18 cellular contexts compared by ENCODE assay signal in the genomic region with DNA sequence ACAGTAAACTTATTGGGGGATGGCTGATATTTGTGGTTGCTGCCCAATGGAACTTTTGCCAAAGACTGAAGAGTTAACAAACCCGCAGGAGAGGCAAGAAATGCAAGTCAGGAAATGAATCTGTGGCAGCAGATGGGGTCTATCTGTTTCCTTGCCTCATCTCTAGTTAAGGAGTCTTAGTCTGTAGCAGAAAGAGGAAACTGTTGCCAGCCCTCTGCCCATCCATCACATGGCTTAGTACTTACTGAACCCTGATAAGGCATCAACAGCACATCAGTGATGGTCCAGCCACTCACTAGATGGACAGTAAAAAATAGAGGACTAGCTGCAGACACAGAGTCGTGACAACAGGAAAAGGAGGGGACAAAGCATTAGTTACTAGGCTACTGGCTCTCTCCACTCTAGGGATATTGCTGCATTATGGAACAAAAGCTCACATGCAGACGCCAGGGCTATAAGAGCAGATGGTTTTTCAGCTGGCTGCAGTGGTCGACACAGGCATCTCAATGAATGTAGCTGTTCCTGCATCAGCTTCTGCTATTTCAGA.
A peak's percentile ranks its signal among the peaks of the same experiment; 100 is the strongest.
DNase-seq lines count a peak whose midpoint lies in the region; ATAC-seq and TF ChIP-seq lines count a peak whose summit lies in the region.
"Had no signal": no experiment of that assay in that cellular context is flagged by ENCODE, and none has a peak within 500 bp of the region (broad histone marks: within the 10 kb centered on the region; RNA-seq: fewer than 3 reads in every experiment).

No MANE protein-coding gene starts in this region.

- no peak for TF ChIP-seq RAD21 in neural cell (conservative IDR thresholded peaks at IDR 0.05)

- no peaks in the 10 kb centered on the region for H3K79me2 ChIP-seq in neural cell (replicated peaks; ENCODE audit: insufficient read depth, low read length)

- no peak for ATAC-seq in GM18907 (IDR thresholded peaks at IDR 0.05; ENCODE audit: unreplicated experiment)
- ATAC-seq: activated naive CD8-positive, alpha-beta T cell treated with anti-CD3 and anti-CD28 coated beads, Interleukin-2, amount 50 U/mL, for 24 hours had no signal

- DNase-seq in NCI-H146 treated with DMSO at 0.1 percent for 48 hours (lab: John Stamatoyannopoulos, UW; ENCODE audit: unreplicated experiment), result peak; percentile 93
- no peak for DNase-seq in NCI-H146 (lab: John Stamatoyannopoulos, UW)
- peak; percentile 5 to 85 (median 58) for DNase-seq in NCI-H1417 (lab: John Stamatoyannopoulos, UW)
- DNase-seq in amniotic epithelial cell (ENCODE audit: low read depth), result peak; percentile 32
- no peak for DNase-seq in cortex of kidney (lab: John Stamatoyannopoulos, UW)
- DNase-seq in iPS-NIHi11 (ENCODE audit: low spot score), result no peak
- DNase-seq: 8988T; activated CD4-positive, alpha-beta T cell treated with anti-CD3 and anti-CD28 coated beads for 1 hour; activated naive CD8-positive, alpha-beta T cell treated with anti-CD3 and anti-CD28 coated beads, Interleukin-2, amount 50 U/mL, for 24 hours; activated T-cell treated with anti-CD3 and anti-CD28 coated beads, Interleukin-2, amount 50 U/mL, for 1 hour; Caco-2; HCEC 1CT; MG63; NK-92 treated with Interleukin-12 subunit alpha and Interleukin-12 subunit beta, amount 100 ng/mL, for 24 hours; testis had no signal

- no peak overlapping the region for H3K4me3 ChIP-seq in neural cell (ENCODE audit: low read length)
- H3K4me3 ChIP-seq: MG63, SJSA1, testis had no signal

- H3K9me2 ChIP-seq in neural cell (ENCODE audit: insufficient read depth, low read length), result no peaks in the 10 kb centered on the region

- H3F3A ChIP-seq in neural cell (ENCODE audit: insufficient read depth, low read length, poor library complexity, severe bottlenecking), result peaks cover 3% of the 10 kb centered on the region

- H3K27me3 ChIP-seq in neural cell (ENCODE audit: insufficient read depth, low read depth, low read length), result no peaks in the 10 kb centered on the region
- H3K27me3 ChIP-seq: MG63, SJSA1, testis had no signal

- no peaks in the 10 kb centered on the region for H4K20me1 ChIP-seq in neural cell (ENCODE audit: insufficient read depth)

- no peaks in the 10 kb centered on the region for H3K36me3 ChIP-seq in neural cell (ENCODE audit: insufficient read depth, low read length)
- H3K36me3 ChIP-seq: MG63, SJSA1 had no signal

- H2AFZ ChIP-seq in neural cell (ENCODE audit: low read depth, low read length), result no peak overlapping the region

- no peaks in the 10 kb centered on the region for H3K9me3 ChIP-seq in neural cell (ENCODE audit: low read length)
- H3K9me3 ChIP-seq: Caco-2, MG63, SJSA1, testis had no signal

- peak overlapping the region; percentile 11 for H3K9ac ChIP-seq in neural cell (ENCODE audit: low read length)

- no peak overlapping the region for H3K4me2 ChIP-seq in neural cell (ENCODE audit: low read length)

- H3K27ac ChIP-seq in neural cell (ENCODE audit: low read length), result peak overlapping the region; percentile 51
- H3K27ac ChIP-seq: SJSA1, testis had no signal

- no peak for TF ChIP-seq CTCF in neural cell (IDR thresholded peaks at IDR 0.05; ENCODE audit: poor library complexity, severe bottlenecking)

- TF ChIP-seq EP300 in neural cell (conservative IDR thresholded peaks at IDR 0.05; ENCODE audit: poor library complexity, severe bottlenecking), result no peak

TF ChIP-seq in neural cell, 6 proteins besides CTCF, POLR2A, EP300 and RAD21:
- TF ChIP-seq, protein P1, sequence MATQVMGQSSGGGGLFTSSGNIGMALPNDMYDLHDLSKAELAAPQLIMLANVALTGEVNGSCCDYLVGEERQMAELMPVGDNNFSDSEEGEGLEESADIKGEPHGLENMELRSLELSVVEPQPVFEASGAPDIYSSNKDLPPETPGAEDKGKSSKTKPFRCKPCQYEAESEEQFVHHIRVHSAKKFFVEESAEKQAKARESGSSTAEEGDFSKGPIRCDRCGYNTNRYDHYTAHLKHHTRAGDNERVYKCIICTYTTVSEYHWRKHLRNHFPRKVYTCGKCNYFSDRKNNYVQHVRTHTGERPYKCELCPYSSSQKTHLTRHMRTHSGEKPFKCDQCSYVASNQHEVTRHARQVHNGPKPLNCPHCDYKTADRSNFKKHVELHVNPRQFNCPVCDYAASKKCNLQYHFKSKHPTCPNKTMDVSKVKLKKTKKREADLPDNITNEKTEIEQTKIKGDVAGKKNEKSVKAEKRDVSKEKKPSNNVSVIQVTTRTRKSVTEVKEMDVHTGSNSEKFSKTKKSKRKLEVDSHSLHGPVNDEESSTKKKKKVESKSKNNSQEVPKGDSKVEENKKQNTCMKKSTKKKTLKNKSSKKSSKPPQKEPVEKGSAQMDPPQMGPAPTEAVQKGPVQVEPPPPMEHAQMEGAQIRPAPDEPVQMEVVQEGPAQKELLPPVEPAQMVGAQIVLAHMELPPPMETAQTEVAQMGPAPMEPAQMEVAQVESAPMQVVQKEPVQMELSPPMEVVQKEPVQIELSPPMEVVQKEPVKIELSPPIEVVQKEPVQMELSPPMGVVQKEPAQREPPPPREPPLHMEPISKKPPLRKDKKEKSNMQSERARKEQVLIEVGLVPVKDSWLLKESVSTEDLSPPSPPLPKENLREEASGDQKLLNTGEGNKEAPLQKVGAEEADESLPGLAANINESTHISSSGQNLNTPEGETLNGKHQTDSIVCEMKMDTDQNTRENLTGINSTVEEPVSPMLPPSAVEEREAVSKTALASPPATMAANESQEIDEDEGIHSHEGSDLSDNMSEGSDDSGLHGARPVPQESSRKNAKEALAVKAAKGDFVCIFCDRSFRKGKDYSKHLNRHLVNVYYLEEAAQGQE (IDR thresholded peaks at IDR 0.05; ENCODE audit: borderline replicate concordance), result no peak
- peak; percentile 13 for TF ChIP-seq SMC3 (conservative IDR thresholded peaks at IDR 0.05; ENCODE audit: poor library complexity)
TF ChIP-seq in neural cell: peak in this region for 1.

Comparison
In these comparisons a context has a peak if more than half of its experiments do, and no peak if none do; other contexts are left out.
1. DNase-seq: peak in NCI-H146 treated with DMSO at 0.1 percent for 48 hours (single experiment), NCI-H1417 (3 of 3) and amniotic epithelial cell (single experiment); none in NCI-H146 (single experiment), cortex of kidney (single experiment) and iPS-NIHi11 (single experiment).